ENCODE assay signal across 1 cellular context in the genomic region with DNA sequence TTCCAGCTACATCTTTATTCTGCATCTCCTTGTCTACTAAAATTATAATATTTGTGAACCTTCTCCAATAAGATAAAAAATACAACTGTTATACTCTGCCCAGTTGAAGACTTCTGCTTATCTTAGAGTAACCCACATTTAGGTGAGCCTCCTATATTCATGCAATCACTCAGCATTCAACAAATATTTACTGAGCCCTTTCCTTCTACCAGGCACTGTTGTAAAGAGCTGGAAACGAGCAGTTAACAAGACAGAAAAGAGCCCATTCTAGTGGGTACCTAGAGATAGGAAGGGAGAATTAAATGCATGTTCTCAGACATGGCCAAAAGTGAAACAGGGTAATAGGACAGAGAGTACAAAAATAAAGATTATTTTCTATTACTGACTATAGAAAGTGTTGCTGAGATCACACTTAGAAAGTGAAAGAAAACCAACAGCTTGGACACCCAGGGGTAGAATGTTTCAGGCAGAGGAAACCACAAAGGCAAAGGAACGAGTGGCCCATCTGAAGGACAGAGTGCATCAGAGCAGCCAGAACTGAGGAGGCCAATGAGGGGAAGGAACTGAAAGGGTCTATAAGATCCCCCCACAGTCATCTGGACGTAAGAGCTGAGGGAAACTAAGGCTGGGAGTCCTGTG.
TF ChIP-seq lines count a peak whose summit lies in the region.

No MANE protein-coding gene starts in this region.

TF ChIP-seq in HepG2, 621 proteins besides CTCF, POLR2A, EP300 and RAD21 (continued from another document):
- no peak for TF ChIP-seq ZBTB14 (CRISPR knock-in tag; IDR thresholded peaks at IDR 0.05)
